In genomic region chr18:76801567-76802505, GRCh38 we compare ENCODE assay signal across 8 cellular contexts. TPM values are rescaled to one million over a fixed set of nuclear protein-coding genes. Genes with fewer than 3 reads are reported as not detected.
DNase-seq lines count a peak whose midpoint lies in the region; ATAC-seq and TF ChIP-seq lines count a peak whose summit lies in the region.

No MANE protein-coding gene starts in this region.

- H3K9me3 ChIP-seq in BE2C (no peaks in the 10 kb centered on the region), endocrine pancreas (ENCODE audit: control insufficient read depth, low read length) (no peaks in the 10 kb centered on the region)

- H3K56ac ChIP-seq in mesendoderm (ENCODE audit: low read length) = peak overlapping the region; percentile 88

- H3K4ac ChIP-seq in mesendoderm (ENCODE audit: low read depth, low read length) = no peak overlapping the region

- no peaks in the 10 kb centered on the region for H3K79me1 ChIP-seq in mesendoderm (ENCODE audit: low read length)

- no peaks in the 10 kb centered on the region for H3K27me3 ChIP-seq in BE2C
- no peaks in the 10 kb centered on the region for H3K27me3 ChIP-seq in endocrine pancreas (ENCODE audit: control insufficient read depth, insufficient read depth, low read length)
- no peaks in the 10 kb centered on the region for H3K27me3 ChIP-seq in mesendoderm (ENCODE audit: insufficient read depth, low read length, poor library complexity)

- no peak overlapping the region for H2BK120ac ChIP-seq in mesendoderm (ENCODE audit: low read depth, low read length)

- ATAC-seq in GM18870 (IDR thresholded peaks at IDR 0.05; ENCODE audit: unreplicated experiment) = peak; percentile 71
- ATAC-seq in HG03060 (IDR thresholded peaks at IDR 0.05; ENCODE audit: low read depth, unreplicated experiment) = peak; percentile 43
- ATAC-seq in stimulated activated naive CD8-positive, alpha-beta T cell treated with anti-CD3 and anti-CD28 coated beads, Interleukin-15, amount 100 ng/mL, for 72 hours = peak; percentile 91

- peak overlapping the region; percentile 69 to 71 for H3K4me3 Mint-ChIP-seq in stimulated activated naive CD8-positive, alpha-beta T cell treated with anti-CD3 and anti-CD28 coated beads, Interleukin-15, amount 100 ng/mL, for 72 hours

- no peaks in the 10 kb centered on the region for H3K36me3 ChIP-seq in BE2C
- H3K36me3 ChIP-seq in endocrine pancreas (ENCODE audit: control insufficient read depth, insufficient read depth, low read length) = no peaks in the 10 kb centered on the region
- H3K36me3 ChIP-seq in mesendoderm (ENCODE audit: control insufficient read depth, insufficient read depth, low read length) = no peaks in the 10 kb centered on the region

- no peak overlapping the region for H2BK5ac ChIP-seq in mesendoderm (ENCODE audit: low read length)

- H4K5ac ChIP-seq in mesendoderm (ENCODE audit: low read length) = no peak overlapping the region

- peak; percentile 64 for DNase-seq in BE2C
- DNase-seq in NCI-H2227 (lab: John Stamatoyannopoulos, UW; ENCODE audit: unreplicated experiment) = peak; percentile 73
- peak; percentile 50 to 58 for DNase-seq in activated CD4-positive, alpha-beta T cell treated with anti-CD3 and anti-CD28 coated beads, Interleukin-2, amount 50 U/mL, for 48 hours
- peak; percentile 74 for DNase-seq in mesendoderm
- DNase-seq in stimulated activated naive CD8-positive, alpha-beta T cell treated with anti-CD3 and anti-CD28 coated beads, Interleukin-15, amount 100 ng/mL, for 72 hours = peak; percentile 51 to 56

- H2AK5ac ChIP-seq in mesendoderm (ENCODE audit: low read length) = no peak overlapping the region

- no CpG with 5 or more reads among the region's 61 CpGs for WGBS in mesendoderm (ENCODE audit: extremely low coverage, insufficient coverage, low lambda C conversion rate)

- no peak overlapping the region for H3K27ac ChIP-seq in mesendoderm (ENCODE audit: low read depth, low read length)

- no peak overlapping the region for H3K27ac Mint-ChIP-seq in stimulated activated naive CD8-positive, alpha-beta T cell treated with anti-CD3 and anti-CD28 coated beads, Interleukin-15, amount 100 ng/mL, for 72 hours

- H3K18ac ChIP-seq in mesendoderm (ENCODE audit: low read length) = no peak overlapping the region

- TF ChIP-seq CTCF in BE2C (IDR thresholded peaks at IDR 0.05; ENCODE audit: low read depth, low read length) = peak; percentile 66

- H3K79me2 ChIP-seq in mesendoderm (ENCODE audit: control insufficient read depth, insufficient read depth, low read length) = no peaks in the 10 kb centered on the region

- H4K8ac ChIP-seq in mesendoderm (ENCODE audit: low read depth, low read length) = peak overlapping the region; percentile 82

- H2BK15ac ChIP-seq in mesendoderm (replicated peaks; ENCODE audit: low read depth) = no peak overlapping the region

- H3K4me3 ChIP-seq in BE2C (ENCODE audit: low read depth, low read length) = peak overlapping the region; percentile 41
- no peak overlapping the region for H3K4me3 ChIP-seq in endocrine pancreas (ENCODE audit: control insufficient read depth, insufficient read depth, low read length)
- peak overlapping the region; percentile 30 for H3K4me3 ChIP-seq in mesendoderm (ENCODE audit: low read length)

- peaks cover 17% of the 10 kb centered on the region for H3K4me1 Mint-ChIP-seq in stimulated activated naive CD8-positive, alpha-beta T cell treated with anti-CD3 and anti-CD28 coated beads, Interleukin-15, amount 100 ng/mL, for 72 hours

- H3K4me1 ChIP-seq in BE2C (no peaks in the 10 kb centered on the region), endocrine pancreas (ENCODE audit: control insufficient read depth, insufficient read depth, low read length) (no peaks in the 10 kb centered on the region), mesendoderm (ENCODE audit: control insufficient read depth, low read depth, low read length) (no peaks in the 10 kb centered on the region)

- no peaks in the 10 kb centered on the region for H3K9me3 Mint-ChIP-seq in stimulated activated naive CD8-positive, alpha-beta T cell treated with anti-CD3 and anti-CD28 coated beads, Interleukin-15, amount 100 ng/mL, for 72 hours

- peak overlapping the region; percentile 69 for H3K9ac ChIP-seq in endocrine pancreas (ENCODE audit: control insufficient read depth, insufficient read depth, low read length)
- H3K9ac ChIP-seq in mesendoderm (ENCODE audit: low read length) = peak overlapping the region; percentile 64

- H3K23ac ChIP-seq in mesendoderm (ENCODE audit: low read length) = no peak overlapping the region

- H3K27me3 Mint-ChIP-seq in stimulated activated naive CD8-positive, alpha-beta T cell treated with anti-CD3 and anti-CD28 coated beads, Interleukin-15, amount 100 ng/mL, for 72 hours = peaks cover 15% of the 10 kb centered on the region

- peak overlapping the region; percentile 84 for H3K4me2 ChIP-seq in mesendoderm (ENCODE audit: low read length)

RNA-seq across cellular contexts. Expression of gene ZNF236, which starts 20.5 kb away (rescaled TPM):
- 4.1 TPM for polyA plus RNA-seq in BE2C (2012; ENCODE audit: insufficient read depth, insufficient read length, low read depth)
- 5.8 TPM for polyA plus RNA-seq in mesendoderm (2013, experiment 1 of 2)
- 5.4 TPM for polyA plus RNA-seq in mesendoderm (2013, experiment 2 of 2)
